2 cellular contexts compared by ENCODE assay signal in the genomic region with DNA sequence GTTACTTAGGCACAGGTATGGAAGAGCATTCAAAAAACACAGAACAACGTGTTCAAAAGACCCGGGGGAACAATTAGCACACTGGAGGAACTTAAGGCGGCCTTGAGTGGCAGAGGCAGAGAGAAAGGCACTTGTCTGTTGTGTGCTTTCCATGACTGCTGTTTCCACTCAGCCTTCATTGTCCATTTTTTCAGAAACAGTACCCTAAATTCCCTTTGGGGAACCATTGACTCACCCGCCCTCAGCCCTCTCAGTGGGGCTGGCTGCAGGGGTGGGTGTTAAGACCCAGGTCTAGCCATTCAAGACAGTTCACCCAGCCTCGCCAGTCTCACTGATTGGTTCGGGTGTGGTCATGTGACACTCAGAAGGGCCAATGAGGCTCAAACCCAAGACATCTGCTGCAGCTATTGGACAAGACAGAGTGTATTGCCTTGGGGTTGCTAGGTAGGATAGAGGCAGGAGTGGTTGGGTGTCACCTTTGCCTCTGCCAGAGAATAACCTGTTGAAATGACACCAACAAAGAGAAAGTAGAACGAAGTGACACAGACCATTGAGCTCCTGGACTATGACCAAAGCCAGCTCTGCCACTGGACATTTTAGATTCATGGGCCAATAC.
TF ChIP-seq lines count a peak whose summit lies in the region.

No MANE protein-coding gene starts in this region.

TF ChIP-seq in GM12891, 5 proteins besides CTCF, POLR2A, EP300 and RAD21:
- no peak for TF ChIP-seq PAX5 (IDR thresholded peaks at IDR 0.05; ENCODE audit: insufficient read depth, low read length, severe bottlenecking)
- TF ChIP-seq SPI1 (IDR thresholded peaks at IDR 0.05; ENCODE audit: low read depth, low read length) = no peak

TF ChIP-seq in K562, 482 proteins besides CTCF, POLR2A, EP300 and RAD21 (continues in another document):
- TF ChIP-seq, protein P1, sequence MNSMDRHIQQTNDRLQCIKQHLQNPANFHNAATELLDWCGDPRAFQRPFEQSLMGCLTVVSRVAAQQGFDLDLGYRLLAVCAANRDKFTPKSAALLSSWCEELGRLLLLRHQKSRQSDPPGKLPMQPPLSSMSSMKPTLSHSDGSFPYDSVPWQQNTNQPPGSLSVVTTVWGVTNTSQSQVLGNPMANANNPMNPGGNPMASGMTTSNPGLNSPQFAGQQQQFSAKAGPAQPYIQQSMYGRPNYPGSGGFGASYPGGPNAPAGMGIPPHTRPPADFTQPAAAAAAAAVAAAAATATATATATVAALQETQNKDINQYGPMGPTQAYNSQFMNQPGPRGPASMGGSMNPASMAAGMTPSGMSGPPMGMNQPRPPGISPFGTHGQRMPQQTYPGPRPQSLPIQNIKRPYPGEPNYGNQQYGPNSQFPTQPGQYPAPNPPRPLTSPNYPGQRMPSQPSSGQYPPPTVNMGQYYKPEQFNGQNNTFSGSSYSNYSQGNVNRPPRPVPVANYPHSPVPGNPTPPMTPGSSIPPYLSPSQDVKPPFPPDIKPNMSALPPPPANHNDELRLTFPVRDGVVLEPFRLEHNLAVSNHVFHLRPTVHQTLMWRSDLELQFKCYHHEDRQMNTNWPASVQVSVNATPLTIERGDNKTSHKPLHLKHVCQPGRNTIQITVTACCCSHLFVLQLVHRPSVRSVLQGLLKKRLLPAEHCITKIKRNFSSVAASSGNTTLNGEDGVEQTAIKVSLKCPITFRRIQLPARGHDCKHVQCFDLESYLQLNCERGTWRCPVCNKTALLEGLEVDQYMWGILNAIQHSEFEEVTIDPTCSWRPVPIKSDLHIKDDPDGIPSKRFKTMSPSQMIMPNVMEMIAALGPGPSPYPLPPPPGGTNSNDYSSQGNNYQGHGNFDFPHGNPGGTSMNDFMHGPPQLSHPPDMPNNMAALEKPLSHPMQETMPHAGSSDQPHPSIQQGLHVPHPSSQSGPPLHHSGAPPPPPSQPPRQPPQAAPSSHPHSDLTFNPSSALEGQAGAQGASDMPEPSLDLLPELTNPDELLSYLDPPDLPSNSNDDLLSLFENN (IDR thresholded peaks at IDR 0.05; ENCODE audit: low read depth in 2 of 2, low read length in 2 of 2) = no peak
- TF ChIP-seq ATF1 (CRISPR knock-in tag; IDR thresholded peaks at IDR 0.05) (no peak), ATF1 (tag; IDR thresholded peaks at IDR 0.05) (0 out of 2 replicates have a peak, but pooled peaks have one; percentile 19), GTF2A2 (tag; IDR thresholded peaks at IDR 0.05) (no peak), NCOA1 (IDR thresholded peaks at IDR 0.05; ENCODE audit: low read depth) (no peak), MTA1 (IDR thresholded peaks at IDR 0.05; ENCODE audit: borderline replicate concordance) (no peak), HDAC1 (IDR thresholded peaks at IDR 0.05) (no peak), POLR2G (IDR thresholded peaks at IDR 0.05; ENCODE audit: low read depth, low read length) (no peak), ZNF263 (CRISPR knock-in tag; IDR thresholded peaks at IDR 0.05; ENCODE audit: borderline replicate concordance) (no peak), MEF2D (tag; conservative IDR thresholded peaks at IDR 0.05; ENCODE audit: low read depth) (no peak), IRF2 (CRISPR knock-in tag; IDR thresholded peaks at IDR 0.05) (no peak), NFE2L1 (tag; IDR thresholded peaks at IDR 0.05; ENCODE audit: borderline replicate concordance, low read depth) (no peak), PML (IDR thresholded peaks at IDR 0.05; ENCODE audit: low read length) (no peak), SREBF2 (CRISPR knock-in tag; IDR thresholded peaks at IDR 0.05) (no peak), HEY1 (CRISPR knock-in tag; IDR thresholded peaks at IDR 0.05; ENCODE audit: borderline replicate concordance) (no peak), L3MBTL2 (IDR thresholded peaks at IDR 0.05) (0 out of 2 replicates have a peak, but pooled peaks have one; percentile 17), RBM34 (IDR thresholded peaks at IDR 0.05; ENCODE audit: borderline replicate concordance, insufficient read depth, low read length) (no peak), MTA3 (IDR thresholded peaks at IDR 0.05; ENCODE audit: borderline replicate concordance) (no peak), XRCC5 (IDR thresholded peaks at IDR 0.05; ENCODE audit: low read depth, low read length) (no peak), CBX2 (IDR thresholded peaks at IDR 0.05; ENCODE audit: insufficient read depth, low read length, poor library complexity, severe bottlenecking) (no peak), ZFX (CRISPR knock-in tag; IDR thresholded peaks at IDR 0.05) (no peak), ZNF75A (CRISPR knock-in tag; IDR thresholded peaks at IDR 0.05) (no peak), ASH1L (IDR thresholded peaks at IDR 0.05; ENCODE audit: borderline replicate concordance, low read depth, partially characterized antibody) (peak; percentile 82), NR3C1 (CRISPR knock-in tag; IDR thresholded peaks at IDR 0.05) (no peak), NONO (IDR thresholded peaks at IDR 0.05; ENCODE audit: low read depth in 2 of 2, low read length in 1 of 2) (no peak), CTBP1 (IDR thresholded peaks at IDR 0.05; ENCODE audit: borderline replicate concordance) (no peak), FOXK1 (CRISPR knock-in tag; IDR thresholded peaks at IDR 0.05; ENCODE audit: borderline replicate concordance) (no peak), BDP1 (IDR thresholded peaks at IDR 0.05; ENCODE audit: insufficient read depth, insufficient read length) (no peak), RAD51 (IDR thresholded peaks at IDR 0.05; ENCODE audit: borderline replicate concordance, low read depth) (peak; percentile 97), WHSC1 (IDR thresholded peaks at IDR 0.05; ENCODE audit: low read length) (no peak), LEF1 (IDR thresholded peaks at IDR 0.05) (no peak), SMARCE1 (IDR thresholded peaks at IDR 0.05) (no peak), KLF16 (IDR thresholded peaks at IDR 0.05) (no peak)
- TF ChIP-seq, protein P2, sequence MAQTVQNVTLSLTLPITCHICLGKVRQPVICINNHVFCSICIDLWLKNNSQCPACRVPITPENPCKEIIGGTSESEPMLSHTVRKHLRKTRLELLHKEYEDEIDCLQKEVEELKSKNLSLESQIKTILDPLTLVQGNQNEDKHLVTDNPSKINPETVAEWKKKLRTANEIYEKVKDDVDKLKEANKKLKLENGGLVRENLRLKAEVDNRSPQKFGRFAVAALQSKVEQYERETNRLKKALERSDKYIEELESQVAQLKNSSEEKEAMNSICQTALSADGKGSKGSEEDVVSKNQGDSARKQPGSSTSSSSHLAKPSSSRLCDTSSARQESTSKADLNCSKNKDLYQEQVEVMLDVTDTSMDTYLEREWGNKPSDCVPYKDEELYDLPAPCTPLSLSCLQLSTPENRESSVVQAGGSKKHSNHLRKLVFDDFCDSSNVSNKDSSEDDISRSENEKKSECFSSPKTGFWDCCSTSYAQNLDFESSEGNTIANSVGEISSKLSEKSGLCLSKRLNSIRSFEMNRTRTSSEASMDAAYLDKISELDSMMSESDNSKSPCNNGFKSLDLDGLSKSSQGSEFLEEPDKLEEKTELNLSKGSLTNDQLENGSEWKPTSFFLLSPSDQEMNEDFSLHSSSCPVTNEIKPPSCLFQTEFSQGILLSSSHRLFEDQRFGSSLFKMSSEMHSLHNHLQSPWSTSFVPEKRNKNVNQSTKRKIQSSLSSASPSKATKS (CRISPR knock-in tag; IDR thresholded peaks at IDR 0.05) = no peak
- TF ChIP-seq, protein P3, sequence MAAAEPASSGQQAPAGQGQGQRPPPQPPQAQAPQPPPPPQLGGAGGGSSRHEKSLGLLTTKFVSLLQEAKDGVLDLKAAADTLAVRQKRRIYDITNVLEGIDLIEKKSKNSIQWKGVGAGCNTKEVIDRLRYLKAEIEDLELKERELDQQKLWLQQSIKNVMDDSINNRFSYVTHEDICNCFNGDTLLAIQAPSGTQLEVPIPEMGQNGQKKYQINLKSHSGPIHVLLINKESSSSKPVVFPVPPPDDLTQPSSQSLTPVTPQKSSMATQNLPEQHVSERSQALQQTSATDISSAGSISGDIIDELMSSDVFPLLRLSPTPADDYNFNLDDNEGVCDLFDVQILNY (CRISPR knock-in tag; IDR thresholded peaks at IDR 0.05) = no peak
- TF ChIP-seq, protein P4, sequence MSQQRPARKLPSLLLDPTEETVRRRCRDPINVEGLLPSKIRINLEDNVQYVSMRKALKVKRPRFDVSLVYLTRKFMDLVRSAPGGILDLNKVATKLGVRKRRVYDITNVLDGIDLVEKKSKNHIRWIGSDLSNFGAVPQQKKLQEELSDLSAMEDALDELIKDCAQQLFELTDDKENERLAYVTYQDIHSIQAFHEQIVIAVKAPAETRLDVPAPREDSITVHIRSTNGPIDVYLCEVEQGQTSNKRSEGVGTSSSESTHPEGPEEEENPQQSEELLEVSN (IDR thresholded peaks at IDR 0.05; ENCODE audit: borderline replicate concordance in 1 of 2, extremely low read depth in 1 of 2, insufficient read depth in 1 of 2, insufficient read length in 1 of 2, low read depth in 1 of 2, low read length in 1 of 2, poor library complexity in 1 of 2, severe bottlenecking in 1 of 2) = no peak
- TF ChIP-seq, protein P5, sequence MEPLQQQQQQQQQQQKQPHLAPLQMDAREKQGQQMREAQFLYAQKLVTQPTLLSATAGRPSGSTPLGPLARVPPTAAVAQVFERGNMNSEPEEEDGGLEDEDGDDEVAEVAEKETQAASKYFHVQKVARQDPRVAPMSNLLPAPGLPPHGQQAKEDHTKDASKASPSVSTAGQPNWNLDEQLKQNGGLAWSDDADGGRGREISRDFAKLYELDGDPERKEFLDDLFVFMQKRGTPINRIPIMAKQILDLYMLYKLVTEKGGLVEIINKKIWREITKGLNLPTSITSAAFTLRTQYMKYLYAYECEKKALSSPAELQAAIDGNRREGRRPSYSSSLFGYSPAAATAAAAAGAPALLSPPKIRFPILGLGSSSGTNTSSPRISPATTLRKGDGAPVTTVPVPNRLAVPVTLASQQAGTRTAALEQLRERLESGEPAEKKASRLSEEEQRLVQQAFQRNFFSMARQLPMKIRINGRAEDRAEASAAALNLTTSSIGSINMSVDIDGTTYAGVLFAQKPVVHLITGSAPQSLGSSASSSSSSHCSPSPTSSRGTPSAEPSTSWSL (CRISPR knock-in tag; IDR thresholded peaks at IDR 0.05; ENCODE audit: borderline replicate concordance) = no peak
- TF ChIP-seq, protein P6, sequence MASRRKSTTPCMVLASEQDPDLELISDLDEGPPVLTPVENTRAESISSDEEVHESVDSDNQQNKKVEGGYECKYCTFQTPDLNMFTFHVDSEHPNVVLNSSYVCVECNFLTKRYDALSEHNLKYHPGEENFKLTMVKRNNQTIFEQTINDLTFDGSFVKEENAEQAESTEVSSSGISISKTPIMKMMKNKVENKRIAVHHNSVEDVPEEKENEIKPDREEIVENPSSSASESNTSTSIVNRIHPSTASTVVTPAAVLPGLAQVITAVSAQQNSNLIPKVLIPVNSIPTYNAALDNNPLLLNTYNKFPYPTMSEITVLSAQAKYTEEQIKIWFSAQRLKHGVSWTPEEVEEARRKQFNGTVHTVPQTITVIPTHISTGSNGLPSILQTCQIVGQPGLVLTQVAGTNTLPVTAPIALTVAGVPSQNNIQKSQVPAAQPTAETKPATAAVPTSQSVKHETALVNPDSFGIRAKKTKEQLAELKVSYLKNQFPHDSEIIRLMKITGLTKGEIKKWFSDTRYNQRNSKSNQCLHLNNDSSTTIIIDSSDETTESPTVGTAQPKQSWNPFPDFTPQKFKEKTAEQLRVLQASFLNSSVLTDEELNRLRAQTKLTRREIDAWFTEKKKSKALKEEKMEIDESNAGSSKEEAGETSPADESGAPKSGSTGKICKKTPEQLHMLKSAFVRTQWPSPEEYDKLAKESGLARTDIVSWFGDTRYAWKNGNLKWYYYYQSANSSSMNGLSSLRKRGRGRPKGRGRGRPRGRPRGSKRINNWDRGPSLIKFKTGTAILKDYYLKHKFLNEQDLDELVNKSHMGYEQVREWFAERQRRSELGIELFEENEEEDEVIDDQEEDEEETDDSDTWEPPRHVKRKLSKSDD (conservative IDR thresholded peaks at IDR 0.05; ENCODE audit: low read length) = no peak
- TF ChIP-seq, protein P7, sequence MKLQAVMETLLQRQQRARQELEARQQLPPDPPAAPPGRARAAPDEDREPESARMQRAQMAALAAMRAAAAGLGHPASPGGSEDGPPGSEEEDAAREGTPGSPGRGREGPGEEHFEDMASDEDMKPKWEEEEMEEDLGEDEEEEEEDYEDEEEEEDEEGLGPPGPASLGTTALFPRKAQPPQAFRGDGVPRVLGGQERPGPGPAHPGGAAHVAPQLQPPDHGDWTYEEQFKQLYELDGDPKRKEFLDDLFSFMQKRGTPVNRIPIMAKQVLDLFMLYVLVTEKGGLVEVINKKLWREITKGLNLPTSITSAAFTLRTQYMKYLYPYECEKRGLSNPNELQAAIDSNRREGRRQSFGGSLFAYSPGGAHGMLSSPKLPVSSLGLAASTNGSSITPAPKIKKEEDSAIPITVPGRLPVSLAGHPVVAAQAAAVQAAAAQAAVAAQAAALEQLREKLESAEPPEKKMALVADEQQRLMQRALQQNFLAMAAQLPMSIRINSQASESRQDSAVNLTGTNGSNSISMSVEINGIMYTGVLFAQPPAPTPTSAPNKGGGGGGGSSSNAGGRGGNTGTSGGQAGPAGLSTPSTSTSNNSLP (IDR thresholded peaks at IDR 0.05; ENCODE audit: borderline replicate concordance, low read depth, low read length) = no peak
- TF ChIP-seq, protein P8, sequence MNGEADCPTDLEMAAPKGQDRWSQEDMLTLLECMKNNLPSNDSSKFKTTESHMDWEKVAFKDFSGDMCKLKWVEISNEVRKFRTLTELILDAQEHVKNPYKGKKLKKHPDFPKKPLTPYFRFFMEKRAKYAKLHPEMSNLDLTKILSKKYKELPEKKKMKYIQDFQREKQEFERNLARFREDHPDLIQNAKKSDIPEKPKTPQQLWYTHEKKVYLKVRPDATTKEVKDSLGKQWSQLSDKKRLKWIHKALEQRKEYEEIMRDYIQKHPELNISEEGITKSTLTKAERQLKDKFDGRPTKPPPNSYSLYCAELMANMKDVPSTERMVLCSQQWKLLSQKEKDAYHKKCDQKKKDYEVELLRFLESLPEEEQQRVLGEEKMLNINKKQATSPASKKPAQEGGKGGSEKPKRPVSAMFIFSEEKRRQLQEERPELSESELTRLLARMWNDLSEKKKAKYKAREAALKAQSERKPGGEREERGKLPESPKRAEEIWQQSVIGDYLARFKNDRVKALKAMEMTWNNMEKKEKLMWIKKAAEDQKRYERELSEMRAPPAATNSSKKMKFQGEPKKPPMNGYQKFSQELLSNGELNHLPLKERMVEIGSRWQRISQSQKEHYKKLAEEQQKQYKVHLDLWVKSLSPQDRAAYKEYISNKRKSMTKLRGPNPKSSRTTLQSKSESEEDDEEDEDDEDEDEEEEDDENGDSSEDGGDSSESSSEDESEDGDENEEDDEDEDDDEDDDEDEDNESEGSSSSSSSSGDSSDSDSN (IDR thresholded peaks at IDR 0.05; ENCODE audit: borderline replicate concordance in 1 of 2, low read depth in 2 of 2, low read length in 2 of 2) = no peak
- TF ChIP-seq, protein P9, sequence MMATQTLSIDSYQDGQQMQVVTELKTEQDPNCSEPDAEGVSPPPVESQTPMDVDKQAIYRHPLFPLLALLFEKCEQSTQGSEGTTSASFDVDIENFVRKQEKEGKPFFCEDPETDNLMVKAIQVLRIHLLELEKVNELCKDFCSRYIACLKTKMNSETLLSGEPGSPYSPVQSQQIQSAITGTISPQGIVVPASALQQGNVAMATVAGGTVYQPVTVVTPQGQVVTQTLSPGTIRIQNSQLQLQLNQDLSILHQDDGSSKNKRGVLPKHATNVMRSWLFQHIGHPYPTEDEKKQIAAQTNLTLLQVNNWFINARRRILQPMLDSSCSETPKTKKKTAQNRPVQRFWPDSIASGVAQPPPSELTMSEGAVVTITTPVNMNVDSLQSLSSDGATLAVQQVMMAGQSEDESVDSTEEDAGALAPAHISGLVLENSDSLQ (IDR thresholded peaks at IDR 0.05) = no peak; the same call in 1 of the 2 replicates
- TF ChIP-seq, protein P10, sequence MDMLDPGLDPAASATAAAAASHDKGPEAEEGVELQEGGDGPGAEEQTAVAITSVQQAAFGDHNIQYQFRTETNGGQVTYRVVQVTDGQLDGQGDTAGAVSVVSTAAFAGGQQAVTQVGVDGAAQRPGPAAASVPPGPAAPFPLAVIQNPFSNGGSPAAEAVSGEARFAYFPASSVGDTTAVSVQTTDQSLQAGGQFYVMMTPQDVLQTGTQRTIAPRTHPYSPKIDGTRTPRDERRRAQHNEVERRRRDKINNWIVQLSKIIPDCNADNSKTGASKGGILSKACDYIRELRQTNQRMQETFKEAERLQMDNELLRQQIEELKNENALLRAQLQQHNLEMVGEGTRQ (CRISPR knock-in tag; IDR thresholded peaks at IDR 0.05) = peak; percentile 94
